Comparison of ENCODE assay signal across 20 cellular contexts in the genomic region with DNA sequence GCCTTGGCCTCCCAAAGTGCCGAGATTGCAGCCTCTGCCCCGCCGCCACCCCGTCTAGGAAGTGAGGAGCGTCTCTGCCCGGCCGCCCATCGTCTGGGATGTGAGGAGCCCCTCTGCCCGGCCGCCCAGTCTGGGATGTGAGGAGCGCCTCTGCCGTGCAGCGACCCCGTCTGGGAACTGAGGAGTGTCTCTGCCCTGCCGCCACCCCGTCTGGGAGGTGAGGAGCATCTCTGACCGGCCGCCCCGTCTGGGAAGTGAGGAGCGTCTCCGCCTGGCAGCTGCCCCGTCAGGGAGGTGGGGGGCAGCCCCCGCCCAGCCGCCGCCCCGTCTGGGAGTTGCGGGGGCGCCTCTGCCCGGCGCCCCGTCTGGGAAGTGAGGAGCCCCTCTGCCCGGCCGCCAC. TPM values are rescaled to one million over a fixed set of nuclear protein-coding genes. Genes with fewer than 3 reads are reported as not detected.
"Had no signal": no experiment of that assay in that cellular context is flagged by ENCODE, and none has a peak within 500 bp of the region (broad histone marks: within the 10 kb centered on the region; RNA-seq: fewer than 3 reads in every experiment).

No MANE protein-coding gene starts in this region.

RNA-seq across cellular contexts. Expression of a gene that starts 24.0 kb away (rescaled TPM):
- total RNA-seq: natural killer cell treated with Interleukin-12 subunit alpha and Interleukin-12 subunit beta and Interleukin-15 and Interleukin-18, amount 100 ng/mL, for 72 hours; neural crest cell; omental fat pad; osteocyte; pancreas; posterior vena cava; prostate gland; right atrium auricular region; sciatic nerve; smooth muscle cell; spleen; suprapubic skin; thoracic aorta; thyroid gland; tibial nerve; upper lobe of left lung; ureter; vagina had no signal
- polyA plus RNA-seq: naive thymus-derived CD8-positive, alpha-beta T cell; pancreas; smooth muscle cell; spleen had no signal

RNA-seq across cellular contexts. Expression of a gene that starts 44.0 kb away (rescaled TPM):
- total RNA-seq: naive thymus-derived CD8-positive, alpha-beta T cell; natural killer cell treated with Interleukin-12 subunit alpha and Interleukin-12 subunit beta and Interleukin-15 and Interleukin-18, amount 100 ng/mL, for 72 hours; neural crest cell; omental fat pad; osteocyte; pancreas; posterior vena cava; prostate gland; pulmonary artery endothelial cell; right atrium auricular region; sciatic nerve; smooth muscle cell; spleen; suprapubic skin; thoracic aorta; thyroid gland; tibial nerve; upper lobe of left lung; ureter; vagina had no signal
- polyA plus RNA-seq: naive thymus-derived CD8-positive, alpha-beta T cell; pancreas; smooth muscle cell; spleen had no signal
